Comparison of ENCODE assay signal across 8 cellular contexts in the genomic region with DNA sequence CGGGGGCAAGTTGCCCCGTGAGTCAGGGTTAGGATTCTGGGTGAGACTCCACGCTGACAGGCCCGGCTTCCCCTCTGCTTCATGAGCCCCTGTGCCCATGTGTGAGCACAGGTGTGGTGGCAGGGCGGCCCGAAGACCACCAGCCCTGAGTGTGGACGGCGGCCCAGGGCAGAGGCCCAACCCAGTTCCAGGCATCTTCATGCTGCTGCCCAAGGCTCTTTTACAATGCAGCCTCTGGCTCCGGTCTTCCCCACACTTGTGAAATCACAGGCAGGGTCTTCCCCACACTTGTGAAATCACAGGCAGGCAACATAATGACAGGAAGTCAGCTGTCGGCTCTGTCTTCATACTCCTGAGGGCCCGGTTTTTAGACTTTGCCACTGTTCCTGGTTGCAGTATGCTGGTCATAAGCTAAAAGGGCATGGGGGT.
DNase-seq lines count a peak whose midpoint lies in the region; ATAC-seq and TF ChIP-seq lines count a peak whose summit lies in the region.

No MANE protein-coding gene starts in this region.

- no peaks in the 10 kb centered on the region for H4K20me1 ChIP-seq in OCI-LY7 (ENCODE audit: insufficient read depth, low read length)

- no peaks in the 10 kb centered on the region for H3K27me3 Mint-ChIP-seq in activated naive CD8-positive, alpha-beta T cell treated with anti-CD3 and anti-CD28 coated beads for 36 hours

- POLR2A ChIA-PET in OCI-LY7 (lab: Charles Lee) = no interaction called here

- no peak overlapping the region for H3K4me3 ChIP-seq in lower leg skin (ENCODE audit: low read depth, poor library complexity, severe bottlenecking)
- no peak overlapping the region for H3K4me3 ChIP-seq in aorta (ENCODE audit: low read length in 2 of 2)
- no peak overlapping the region for H3K4me3 ChIP-seq in OCI-LY7 (ENCODE audit: low read depth, low read length, poor library complexity, severe bottlenecking)

- ATAC-seq in aorta (ENCODE audit: low FRiP score) (peak; percentile 65), GM21526 (IDR thresholded peaks at IDR 0.05; ENCODE audit: low FRiP score, unreplicated experiment) (no peak), HG02759 (IDR thresholded peaks at IDR 0.05; ENCODE audit: unreplicated experiment) (no peak)

- no peaks in the 10 kb centered on the region for H3K27me3 ChIP-seq in aorta (ENCODE audit: control insufficient read depth in 1 of 2, insufficient read depth in 2 of 2, low read length in 1 of 2)

- H3K9me2 ChIP-seq in OCI-LY7 (ENCODE audit: insufficient read depth, low read length) = no peaks in the 10 kb centered on the region

- H3K27ac Mint-ChIP-seq in activated naive CD8-positive, alpha-beta T cell treated with anti-CD3 and anti-CD28 coated beads for 36 hours = peak overlapping the region; percentile 64

- H3K36me3 ChIP-seq in aorta (ENCODE audit: control insufficient read depth in 1 of 2, insufficient read depth in 2 of 2, low read length in 1 of 2) = no peaks in the 10 kb centered on the region
- peaks cover 64% of the 10 kb centered on the region for H3K36me3 ChIP-seq in OCI-LY7 (ENCODE audit: insufficient read depth, low read length)

- no peaks in the 10 kb centered on the region for H3K9me3 Mint-ChIP-seq in activated naive CD8-positive, alpha-beta T cell treated with anti-CD3 and anti-CD28 coated beads for 36 hours

- H3K79me2 ChIP-seq in OCI-LY7 (ENCODE audit: insufficient read depth, low read depth, low read length) = no peaks in the 10 kb centered on the region

- H3K4me1 ChIP-seq in aorta (ENCODE audit: control insufficient read depth in 1 of 2, insufficient read depth in 2 of 2, low read length in 2 of 2) = peaks cover 0 to 3% of the 10 kb centered on the region in 2 donors
- H3K4me1 ChIP-seq in OCI-LY7 (ENCODE audit: insufficient read depth, low read length, poor library complexity, severe bottlenecking) = peaks cover 14% of the 10 kb centered on the region

- no peaks in the 10 kb centered on the region for H3K9me3 ChIP-seq in aorta (ENCODE audit: control insufficient read depth, low read length)
- H3K9me3 ChIP-seq in OCI-LY7 (ENCODE audit: low read length) = no peaks in the 10 kb centered on the region

- H3K4me2 ChIP-seq in OCI-LY7 (ENCODE audit: low read length) = no peak overlapping the region

- H3K27ac ChIP-seq in aorta (ENCODE audit: low read depth in 1 of 2, low read length in 2 of 2) = no peak overlapping the region
- no peak overlapping the region for H3K27ac ChIP-seq in OCI-LY7 (ENCODE audit: low read depth, low read length, poor library complexity, severe bottlenecking)

- no TSS peak for BruUV-seq in OCI-LY7 (replicated peaks; lab: Mats Ljungman, UMichigan)

- DNase-seq in stimulated activated CD4-positive, alpha-beta T cell treated with anti-CD3 and anti-CD28 coated beads, Interleukin-1b, Interleukin-23, amount 100 ng/mL, for 48 hours = peak; percentile 47
- no peak for DNase-seq in stimulated activated CD4-positive, alpha-beta T cell treated with anti-CD3 and anti-CD28 coated beads, Interleukin-4, amount 100 ng/mL, for 4 hours
- peak; percentile 18 for DNase-seq in activated naive CD8-positive, alpha-beta T cell treated with anti-CD3 and anti-CD28 coated beads for 36 hours
- DNase-seq in lower leg skin (ENCODE audit: low spot score in 2 of 2) (peak; percentile 71 to 92), aorta (peak in 1 of 2 donors; percentile 78), OCI-LY7 (ENCODE audit: low spot score) (no peak)

- H3K4me1 Mint-ChIP-seq in activated naive CD8-positive, alpha-beta T cell treated with anti-CD3 and anti-CD28 coated beads for 36 hours = peaks cover 25% of the 10 kb centered on the region

- no peak overlapping the region for H2AFZ ChIP-seq in OCI-LY7 (ENCODE audit: low read length)

- peaks cover 20% of the 10 kb centered on the region for H3K36me3 Mint-ChIP-seq in activated naive CD8-positive, alpha-beta T cell treated with anti-CD3 and anti-CD28 coated beads for 36 hours

- 53 to 69% methylated on average over 9 to 11 of the region's 11 CpGs for WGBS in lower leg skin, 2 donors
- 79 to 80% methylated on average over 11 of the region's 11 CpGs for WGBS in aorta, 2 donors

- intact Hi-C loops in lower leg skin (cut with DNase I; ENCODE audit: low total_unique reads) (no loop called here), aorta (cut with DNase I) (loop anchor here in 1 of 2 donors (5.0 kb wide), 1 partner anchor 108 kb away; the partner anchor contains the start of gene SMAD3), OCI-LY7 (cut with micrococcal nuclease; ENCODE audit: unreplicated experiment) (loop anchor here (5.0 kb wide), 1 partner anchor 228 kb away; no protein-coding TSS in a partner anchor)

- no peak for TF ChIP-seq CTCF in lower leg skin (IDR thresholded peaks at IDR 0.05)
- TF ChIP-seq CTCF in OCI-LY7 (conservative IDR thresholded peaks at IDR 0.05; ENCODE audit: low read length) = no peak

- H3K4me3 Mint-ChIP-seq in activated naive CD8-positive, alpha-beta T cell treated with anti-CD3 and anti-CD28 coated beads for 36 hours = peak overlapping the region; percentile 23

- no peak for TF ChIP-seq POLR2A in lower leg skin (IDR thresholded peaks at IDR 0.05)

- CTCF ChIA-PET in OCI-LY7 (lab: Charles Lee; ENCODE audit: unreplicated experiment) = interaction anchor here (0.6 kb wide), 1 partner anchor 15 kb away, joined by 3 read pairs; no protein-coding TSS in a partner anchor

Comparison
In these comparisons a context has a peak if more than half of its experiments do, and no peak if none do; other contexts are left out.
1. DNase-seq: peak in stimulated activated CD4-positive, alpha-beta T cell treated with anti-CD3 and anti-CD28 coated beads, Interleukin-1b, Interleukin-23, amount 100 ng/mL, for 48 hours (single experiment), activated naive CD8-positive, alpha-beta T cell treated with anti-CD3 and anti-CD28 coated beads for 36 hours (single experiment) and lower leg skin (2 of 2); none in stimulated activated CD4-positive, alpha-beta T cell treated with anti-CD3 and anti-CD28 coated beads, Interleukin-4, amount 100 ng/mL, for 4 hours (0 of 2) and OCI-LY7 (single experiment).